Comparison of ENCODE assay signal across 3 cellular contexts in the genomic region with DNA sequence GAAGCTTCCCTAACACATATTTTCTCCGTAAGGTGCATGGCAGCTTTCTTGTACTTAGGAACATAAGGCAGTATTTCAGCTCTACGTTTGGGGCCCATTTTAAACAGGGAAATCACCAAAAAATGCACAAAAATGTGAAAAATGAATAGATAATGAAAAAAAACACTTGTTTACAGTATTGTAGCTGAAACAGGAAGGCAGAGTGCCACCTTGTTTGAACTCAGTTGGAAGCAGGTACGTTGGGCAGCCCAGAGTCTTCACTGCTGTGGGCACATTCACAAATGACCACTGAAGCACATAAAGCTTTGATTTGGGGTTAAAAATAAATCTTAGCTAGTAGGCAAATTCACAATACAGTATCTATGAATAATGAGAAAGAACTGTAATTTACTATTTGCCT.
"Had no signal": no experiment of that assay in that cellular context is flagged by ENCODE, and none has a peak within 500 bp of the region (broad histone marks: within the 10 kb centered on the region; RNA-seq: fewer than 3 reads in every experiment).

No MANE protein-coding gene starts in this region.

- DNase-seq: GDM1, GF-D8 had no signal

- ATAC-seq: GM12878 had no signal
